ENCODE assay signal across 5 cellular contexts in the genomic region with DNA sequence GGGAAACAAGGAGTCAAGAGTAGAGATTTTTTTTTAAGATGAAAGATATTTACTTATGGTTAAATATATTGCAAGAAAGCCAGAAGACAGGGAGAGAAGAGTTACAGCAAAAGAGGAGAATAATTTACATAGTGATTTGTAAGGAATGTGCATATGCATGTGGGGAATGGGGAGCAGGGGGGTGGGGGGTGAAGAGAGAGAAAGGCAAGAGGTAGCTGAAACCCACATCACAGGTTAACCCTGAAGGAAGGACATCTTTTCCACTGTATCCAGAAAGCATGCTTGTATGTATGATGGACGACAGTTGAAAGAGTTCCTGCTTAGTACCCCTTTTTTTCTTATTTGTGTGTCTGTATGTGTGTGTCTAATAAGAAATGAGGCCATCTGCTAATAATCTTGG.
"Had no signal": no experiment of that assay in that cellular context is flagged by ENCODE, and none has a peak within 500 bp of the region (broad histone marks: within the 10 kb centered on the region; RNA-seq: fewer than 3 reads in every experiment).

No MANE protein-coding gene starts in this region.

- H3K9me3 Mint-ChIP-seq: H9, IgD-negative memory B cell had no signal

- H3K4me3 Mint-ChIP-seq: IgD-negative memory B cell had no signal

- DNase-seq: GOT3, H9, HCEC 1CT, KBM-7 had no signal

- H3K36me3 Mint-ChIP-seq: IgD-negative memory B cell had no signal

- H3K27ac Mint-ChIP-seq: IgD-negative memory B cell had no signal
